Comparison of ENCODE assay signal across 8 cellular contexts in the genomic region with DNA sequence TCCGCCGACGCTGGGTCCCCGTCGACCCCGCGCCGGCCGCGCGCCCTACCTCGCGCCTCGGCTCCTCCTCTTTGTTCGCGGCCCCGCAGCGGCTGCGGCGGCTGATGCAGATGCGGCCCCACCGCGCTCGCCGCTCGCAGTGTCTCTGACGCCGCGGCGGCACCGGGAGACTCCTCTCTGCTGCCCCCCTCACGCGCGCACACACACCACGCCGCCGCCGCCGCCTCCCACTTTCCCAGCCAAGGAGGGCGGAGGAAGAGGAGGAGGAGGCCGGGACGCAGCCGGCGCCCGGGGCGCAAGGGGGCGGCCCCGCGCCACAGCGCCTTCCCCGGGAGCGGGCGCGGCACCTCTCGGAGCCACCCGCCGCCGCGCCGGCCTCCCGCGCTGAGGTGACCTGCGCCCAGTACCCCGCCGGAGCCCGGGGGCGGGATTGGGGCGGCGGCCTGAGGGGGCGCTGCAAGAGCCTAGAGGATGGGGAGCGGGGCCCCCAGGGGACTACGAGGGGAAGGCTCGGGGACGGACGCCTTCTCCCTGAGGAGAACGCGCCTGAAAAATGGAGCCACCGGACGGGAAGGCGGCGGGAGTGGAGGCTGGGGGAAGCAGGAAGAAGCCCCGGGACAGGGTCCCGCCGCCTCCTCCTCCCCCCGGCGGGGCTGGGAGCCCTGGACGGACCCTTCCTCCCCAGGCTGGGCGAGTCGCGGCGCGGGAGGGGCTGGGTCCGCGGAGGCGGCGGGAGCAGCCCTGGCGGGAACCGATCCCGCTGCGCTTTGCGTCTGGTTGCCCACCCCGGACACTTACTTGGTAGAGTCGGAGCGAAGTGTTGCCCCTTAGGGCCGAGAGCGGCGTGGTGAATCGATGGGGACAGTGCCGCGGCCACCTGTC. TPM values are rescaled to one million over a fixed set of nuclear protein-coding genes. Genes with fewer than 3 reads are reported as not detected.
DNase-seq lines count a peak whose midpoint lies in the region; ATAC-seq and TF ChIP-seq lines count a peak whose summit lies in the region.

Gene SH3RF1 (minus strand): TSS at position 147 of the 882 bp plus-strand sequence. CDS start 1,744 bp downstream, outside the sequence.

- H3K36me3 ChIP-seq in mammary epithelial cell (ENCODE audit: insufficient read depth, low read length) (no peaks in the 10 kb centered on the region), skeletal muscle satellite cell (ENCODE audit: insufficient read depth, low read length) (peaks cover 11% of the 10 kb centered on the region)

- intact Hi-C loops in mammary epithelial cell (cut with micrococcal nuclease), result loop anchor here (1.0 to 5.0 kb wide), 9 partner anchors 44 to 348 kb away; partner anchors contain the start of gene CBR4

- no TSS peak for BruUV-seq in mammary epithelial cell (replicated peaks; lab: Mats Ljungman, UMichigan)

- peaks cover 26% of the 10 kb centered on the region for H3K4me1 ChIP-seq in mammary epithelial cell (ENCODE audit: insufficient read depth, low read length)
- H3K4me1 ChIP-seq in skeletal muscle satellite cell (ENCODE audit: control insufficient read depth, insufficient read depth, low read length), result peaks cover 31% of the 10 kb centered on the region

- ATAC-seq in GM21528 (IDR thresholded peaks at IDR 0.05; ENCODE audit: low FRiP score, unreplicated experiment), result peak; percentile 67

- H3K4me3 ChIP-seq in mammary epithelial cell (replicated peaks in 1 of 3; ENCODE audit: insufficient read depth in 1 of 3, low read depth in 2 of 3, low read length in 3 of 3) (peak within 1 kb of the TSS; percentile 71 to 95 (median 75)), skeletal muscle satellite cell (ENCODE audit: low read length) (peak within 1 kb of the TSS; percentile 89)

- H3K27ac ChIP-seq in RWPE1 (peak within 1 kb of the TSS; percentile 88), mammary epithelial cell (ENCODE audit: insufficient read depth, low read depth, low read length) (peak within 1 kb of the TSS; percentile 89)

- POLR2A ChIA-PET in RWPE1 (lab: Yijun Ruan, JAX; ENCODE audit: low non-redundant PET), result no interaction called here

- H4K20me1 ChIP-seq in mammary epithelial cell (ENCODE audit: insufficient read depth, low read length), result no peaks in the 10 kb centered on the region

- H3K9ac ChIP-seq in mammary epithelial cell (ENCODE audit: insufficient read depth, low read length), result peak within 1 kb of the TSS; percentile 92
- H3K9ac ChIP-seq in skeletal muscle satellite cell (ENCODE audit: low read depth, low read length), result peak within 1 kb of the TSS; percentile 99

- H3K4me2 ChIP-seq in mammary epithelial cell (ENCODE audit: insufficient read depth, low read depth, low read length) (peak within 1 kb of the TSS; percentile 95), skeletal muscle satellite cell (ENCODE audit: low read length) (peak within 1 kb of the TSS; percentile 78)

- H3K9me3 ChIP-seq in mammary epithelial cell (replicated peaks; ENCODE audit: insufficient read depth, low read length) (no peaks in the 10 kb centered on the region), skeletal muscle satellite cell (replicated peaks; ENCODE audit: low read length) (no peaks in the 10 kb centered on the region)

- TF ChIP-seq CTCF in RWPE1 (conservative IDR thresholded peaks at IDR 0.05; ENCODE audit: low read depth) (peak; percentile 48), mammary epithelial cell (conservative IDR thresholded peaks at IDR 0.05 in 1 of 2, IDR thresholded peaks at IDR 0.05 in 1 of 2; ENCODE audit: extremely low read depth in 1 of 2, insufficient read depth in 1 of 2, low read depth in 1 of 2, low read length in 2 of 2) (peak in 1 of 2 donors; percentile 11)

- H3K79me2 ChIP-seq in mammary epithelial cell (ENCODE audit: insufficient read depth, low read length), result peaks cover 46% of the 10 kb centered on the region

- no CpG with 5 or more reads among the region's 110 CpGs for WGBS in mammary epithelial cell (ENCODE audit: low coverage, missing lambda C conversion rate)

- in situ Hi-C loops in mammary epithelial cell (cut with MboI; ENCODE audit: low sequenced_read_pairs in 2 of 2), result loop anchor here in 1 of 2 donors (25.0 kb wide), 2 partner anchors 109 to 259 kb away; partner anchors contain the start of gene CBR4

- no peaks in the 10 kb centered on the region for H3K27me3 ChIP-seq in mammary epithelial cell (ENCODE audit: insufficient read depth, low read length)
- no peaks in the 10 kb centered on the region for H3K27me3 ChIP-seq in skeletal muscle satellite cell (ENCODE audit: control insufficient read depth, insufficient read depth, low read length)

- dilution Hi-C loops in mammary epithelial cell (cut with HindIII; ENCODE audit: low sequenced_read_pairs), result no loop called here

- CTCF ChIA-PET in RWPE1 (lab: Yijun Ruan, JAX) (interaction anchor here (0.6 to 0.9 kb wide), 4 partner anchors 10 to 960 kb away, joined by 3 to 5 read pairs (median 4); no protein-coding TSS in a partner anchor), mammary epithelial cell (lab: Charles Lee; ENCODE audit: low non-redundant PET) (interaction anchor here (1.0 kb wide), 1 partner anchor 261 kb away, joined by 4 read pairs; the partner anchor contains the start of gene CBR4)

- DNase-seq in DMS79 treated with DMSO at 0.1 percent for 48 hours (lab: John Stamatoyannopoulos, UW) (peak; percentile 5), DMS79 (lab: John Stamatoyannopoulos, UW) (no peak), HuH-7 (ENCODE audit: low spot score) (peak; percentile 83), RWPE1 (ENCODE audit: low spot score) (peak; percentile 79), mammary epithelial cell (peak; percentile 90), iPS-NIHi7 (ENCODE audit: extremely low spot score) (peak; percentile 70)

- H2AFZ ChIP-seq in mammary epithelial cell (ENCODE audit: low read depth, low read length), result peak within 1 kb of the TSS; percentile 87

RNA-seq across cellular contexts. Expression of gene SH3RF1, which starts in this region (rescaled TPM):
- total RNA-seq in mammary epithelial cell, result 10 to 100 TPM; 30.8 to 38.2 TPM
- 16.6 TPM for polyA plus RNA-seq in mammary epithelial cell
- 79.5 TPM for polyA minus RNA-seq in mammary epithelial cell
- 14.7 and 16.6 TPM in 2 replicates for total RNA-seq in skeletal muscle satellite cell (2012; rRNA removed)
